1 cellular context compared by ENCODE assay signal in genomic region chr16:29899516-29900101, GRCh38.
TF ChIP-seq lines count a peak whose summit lies in the region.

Gene SEZ6L2, minus strand, starts transcription at chr16:29899550. Its CDS starts 531 bp downstream, at chr16:29899019.

TF ChIP-seq in HepG2, 621 proteins besides CTCF, POLR2A, EP300 and RAD21 (continued from another document and continues in another):
- TF ChIP-seq RERE (CRISPR knock-in tag; IDR thresholded peaks at IDR 0.05; ENCODE audit: low read depth): no peak
- no peak for TF ChIP-seq ZNF260 (CRISPR knock-in tag; IDR thresholded peaks at IDR 0.05; ENCODE audit: borderline replicate concordance, low read depth)
- TF ChIP-seq ZNF580 (CRISPR knock-in tag; IDR thresholded peaks at IDR 0.05; ENCODE audit: borderline replicate concordance, low read depth): peak; percentile 79
- no peak for TF ChIP-seq AGO1 (IDR thresholded peaks at IDR 0.05; ENCODE audit: low read depth, low read length, poor library complexity, severe bottlenecking)
- no peak for TF ChIP-seq CBX1 (IDR thresholded peaks at IDR 0.05; ENCODE audit: low read depth)
- TF ChIP-seq, protein P1, sequence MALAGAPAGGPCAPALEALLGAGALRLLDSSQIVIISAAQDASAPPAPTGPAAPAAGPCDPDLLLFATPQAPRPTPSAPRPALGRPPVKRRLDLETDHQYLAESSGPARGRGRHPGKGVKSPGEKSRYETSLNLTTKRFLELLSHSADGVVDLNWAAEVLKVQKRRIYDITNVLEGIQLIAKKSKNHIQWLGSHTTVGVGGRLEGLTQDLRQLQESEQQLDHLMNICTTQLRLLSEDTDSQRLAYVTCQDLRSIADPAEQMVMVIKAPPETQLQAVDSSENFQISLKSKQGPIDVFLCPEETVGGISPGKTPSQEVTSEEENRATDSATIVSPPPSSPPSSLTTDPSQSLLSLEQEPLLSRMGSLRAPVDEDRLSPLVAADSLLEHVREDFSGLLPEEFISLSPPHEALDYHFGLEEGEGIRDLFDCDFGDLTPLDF (CRISPR knock-in tag; IDR thresholded peaks at IDR 0.05): no peak; the same call in 1 of the 2 replicates
- TF ChIP-seq, protein P2, sequence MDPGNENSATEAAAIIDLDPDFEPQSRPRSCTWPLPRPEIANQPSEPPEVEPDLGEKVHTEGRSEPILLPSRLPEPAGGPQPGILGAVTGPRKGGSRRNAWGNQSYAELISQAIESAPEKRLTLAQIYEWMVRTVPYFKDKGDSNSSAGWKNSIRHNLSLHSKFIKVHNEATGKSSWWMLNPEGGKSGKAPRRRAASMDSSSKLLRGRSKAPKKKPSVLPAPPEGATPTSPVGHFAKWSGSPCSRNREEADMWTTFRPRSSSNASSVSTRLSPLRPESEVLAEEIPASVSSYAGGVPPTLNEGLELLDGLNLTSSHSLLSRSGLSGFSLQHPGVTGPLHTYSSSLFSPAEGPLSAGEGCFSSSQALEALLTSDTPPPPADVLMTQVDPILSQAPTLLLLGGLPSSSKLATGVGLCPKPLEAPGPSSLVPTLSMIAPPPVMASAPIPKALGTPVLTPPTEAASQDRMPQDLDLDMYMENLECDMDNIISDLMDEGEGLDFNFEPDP (CRISPR knock-in tag; conservative IDR thresholded peaks at IDR 0.05): 0 out of 2 replicates have a peak, but pooled peaks have one; percentile 93
- TF ChIP-seq, protein P3, sequence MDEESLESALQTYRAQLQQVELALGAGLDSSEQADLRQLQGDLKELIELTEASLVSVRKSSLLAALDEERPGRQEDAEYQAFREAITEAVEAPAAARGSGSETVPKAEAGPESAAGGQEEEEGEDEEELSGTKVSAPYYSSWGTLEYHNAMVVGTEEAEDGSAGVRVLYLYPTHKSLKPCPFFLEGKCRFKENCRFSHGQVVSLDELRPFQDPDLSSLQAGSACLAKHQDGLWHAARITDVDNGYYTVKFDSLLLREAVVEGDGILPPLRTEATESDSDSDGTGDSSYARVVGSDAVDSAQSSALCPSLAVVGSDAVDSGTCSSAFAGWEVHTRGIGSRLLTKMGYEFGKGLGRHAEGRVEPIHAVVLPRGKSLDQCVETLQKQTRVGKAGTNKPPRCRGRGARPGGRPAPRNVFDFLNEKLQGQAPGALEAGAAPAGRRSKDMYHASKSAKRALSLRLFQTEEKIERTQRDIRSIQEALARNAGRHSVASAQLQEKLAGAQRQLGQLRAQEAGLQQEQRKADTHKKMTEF (CRISPR knock-in tag; IDR thresholded peaks at IDR 0.05): peak; percentile 92
- 0 out of 2 replicates have a peak, but pooled peaks have one; percentile 10 for TF ChIP-seq HDAC2 (CRISPR knock-in tag; IDR thresholded peaks at IDR 0.05)
- peak; percentile 53; the same call in 1 of the 2 replicates for TF ChIP-seq ZNF350 (CRISPR knock-in tag; IDR thresholded peaks at IDR 0.05; ENCODE audit: borderline replicate concordance, low read depth)
- peak; percentile 94; the same call in 1 of the 2 replicates for TF ChIP-seq KLF15 (CRISPR knock-in tag; IDR thresholded peaks at IDR 0.05; ENCODE audit: borderline replicate concordance)
- TF ChIP-seq, protein P4, sequence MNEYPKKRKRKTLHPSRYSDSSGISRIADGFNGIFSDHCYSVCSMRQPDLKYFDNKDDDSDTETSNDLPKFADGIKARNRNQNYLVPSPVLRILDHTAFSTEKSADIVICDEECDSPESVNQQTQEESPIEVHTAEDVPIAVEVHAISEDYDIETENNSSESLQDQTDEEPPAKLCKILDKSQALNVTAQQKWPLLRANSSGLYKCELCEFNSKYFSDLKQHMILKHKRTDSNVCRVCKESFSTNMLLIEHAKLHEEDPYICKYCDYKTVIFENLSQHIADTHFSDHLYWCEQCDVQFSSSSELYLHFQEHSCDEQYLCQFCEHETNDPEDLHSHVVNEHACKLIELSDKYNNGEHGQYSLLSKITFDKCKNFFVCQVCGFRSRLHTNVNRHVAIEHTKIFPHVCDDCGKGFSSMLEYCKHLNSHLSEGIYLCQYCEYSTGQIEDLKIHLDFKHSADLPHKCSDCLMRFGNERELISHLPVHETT (CRISPR knock-in tag; conservative IDR thresholded peaks at IDR 0.05): no peak; the same call in 1 of the 2 replicates
- no peak for TF ChIP-seq ZNF17 (CRISPR knock-in tag; IDR thresholded peaks at IDR 0.05)
- TF ChIP-seq, protein P5, sequence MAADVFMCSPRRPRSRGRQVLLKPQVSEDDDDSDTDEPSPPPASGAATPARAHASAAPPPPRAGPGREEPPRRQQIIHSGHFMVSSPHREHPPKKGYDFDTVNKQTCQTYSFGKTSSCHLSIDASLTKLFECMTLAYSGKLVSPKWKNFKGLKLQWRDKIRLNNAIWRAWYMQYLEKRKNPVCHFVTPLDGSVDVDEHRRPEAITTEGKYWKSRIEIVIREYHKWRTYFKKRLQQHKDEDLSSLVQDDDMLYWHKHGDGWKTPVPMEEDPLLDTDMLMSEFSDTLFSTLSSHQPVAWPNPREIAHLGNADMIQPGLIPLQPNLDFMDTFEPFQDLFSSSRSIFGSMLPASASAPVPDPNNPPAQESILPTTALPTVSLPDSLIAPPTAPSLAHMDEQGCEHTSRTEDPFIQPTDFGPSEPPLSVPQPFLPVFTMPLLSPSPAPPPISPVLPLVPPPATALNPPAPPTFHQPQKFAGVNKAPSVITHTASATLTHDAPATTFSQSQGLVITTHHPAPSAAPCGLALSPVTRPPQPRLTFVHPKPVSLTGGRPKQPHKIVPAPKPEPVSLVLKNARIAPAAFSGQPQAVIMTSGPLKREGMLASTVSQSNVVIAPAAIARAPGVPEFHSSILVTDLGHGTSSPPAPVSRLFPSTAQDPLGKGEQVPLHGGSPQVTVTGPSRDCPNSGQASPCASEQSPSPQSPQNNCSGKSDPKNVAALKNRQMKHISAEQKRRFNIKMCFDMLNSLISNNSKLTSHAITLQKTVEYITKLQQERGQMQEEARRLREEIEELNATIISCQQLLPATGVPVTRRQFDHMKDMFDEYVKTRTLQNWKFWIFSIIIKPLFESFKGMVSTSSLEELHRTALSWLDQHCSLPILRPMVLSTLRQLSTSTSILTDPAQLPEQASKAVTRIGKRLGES (CRISPR knock-in tag; IDR thresholded peaks at IDR 0.05; ENCODE audit: borderline replicate concordance): peak; percentile 92
- TF ChIP-seq HMG20B (CRISPR knock-in tag; conservative IDR thresholded peaks at IDR 0.05): peak; percentile 31; the same call in 1 of the 2 replicates
- TF ChIP-seq, protein P6, sequence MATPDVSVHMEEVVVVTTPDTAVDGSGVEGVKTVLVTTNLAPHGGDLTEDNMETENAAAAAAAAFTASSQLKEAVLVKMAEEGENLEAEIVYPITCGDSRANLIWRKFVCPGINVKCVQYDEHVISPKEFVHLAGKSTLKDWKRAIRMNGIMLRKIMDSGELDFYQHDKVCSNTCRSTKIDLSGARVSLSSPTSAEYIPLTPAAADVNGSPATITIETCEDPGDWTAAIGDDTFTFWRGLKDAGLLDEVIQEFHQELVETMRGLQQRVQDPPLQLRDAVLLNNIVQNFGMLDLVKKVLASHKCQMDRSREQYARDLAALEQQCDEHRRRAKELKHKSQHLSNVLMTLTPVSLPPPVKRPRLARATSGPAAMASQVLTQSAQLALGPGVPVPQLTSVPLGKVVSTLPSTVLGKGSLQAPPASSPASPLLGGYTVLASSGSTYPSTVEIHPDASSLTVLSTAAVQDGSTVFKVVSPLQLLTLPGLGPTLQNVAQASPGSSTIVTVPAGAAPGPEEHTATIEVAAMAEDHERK (CRISPR knock-in tag; IDR thresholded peaks at IDR 0.05; ENCODE audit: low read depth): no peak
- TF ChIP-seq ZNF773 (CRISPR knock-in tag; IDR thresholded peaks at IDR 0.05; ENCODE audit: borderline replicate concordance): 0 out of 2 replicates have a peak, but pooled peaks have one; percentile 98
- peak; percentile 74; the same call in 1 of the 2 replicates for TF ChIP-seq PCBP1 (IDR thresholded peaks at IDR 0.05; ENCODE audit: borderline replicate concordance, low read depth, low read length)
- 0 out of 2 replicates have a peak, but pooled peaks have one; percentile 41 for TF ChIP-seq ZNF10 (CRISPR knock-in tag; IDR thresholded peaks at IDR 0.05; ENCODE audit: borderline replicate concordance, low read depth)
- TF ChIP-seq HMG20A (CRISPR knock-in tag; IDR thresholded peaks at IDR 0.05; ENCODE audit: borderline replicate concordance): no peak; the same call in 1 of the 2 replicates
- TF ChIP-seq JUNB (CRISPR knock-in tag; IDR thresholded peaks at IDR 0.05; ENCODE audit: borderline replicate concordance): peak; percentile 71; the same call in 1 of the 2 replicates
- TF ChIP-seq ZNF598 (CRISPR knock-in tag; IDR thresholded peaks at IDR 0.05; ENCODE audit: borderline replicate concordance): no peak
- TF ChIP-seq ZFP1 (CRISPR knock-in tag; IDR thresholded peaks at IDR 0.05): peak; percentile 69; the same call in 1 of the 2 replicates
- no peak for TF ChIP-seq PRPF4 (IDR thresholded peaks at IDR 0.05; ENCODE audit: low read depth, low read length, poor library complexity, severe bottlenecking)
- TF ChIP-seq, protein P7, sequence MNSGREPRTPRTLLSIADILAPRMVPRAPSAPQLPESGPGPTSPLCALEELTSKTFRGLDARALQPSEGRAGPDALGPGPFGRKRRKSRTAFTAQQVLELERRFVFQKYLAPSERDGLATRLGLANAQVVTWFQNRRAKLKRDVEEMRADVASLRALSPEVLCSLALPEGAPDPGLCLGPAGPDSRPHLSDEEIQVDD (CRISPR knock-in tag; IDR thresholded peaks at IDR 0.05; ENCODE audit: borderline replicate concordance): no peak
- 0 out of 2 replicates have a peak, but pooled peaks have one; percentile 81 for TF ChIP-seq NFATC3 (CRISPR knock-in tag; IDR thresholded peaks at IDR 0.05)
- TF ChIP-seq BRD4 (CRISPR knock-in tag; IDR thresholded peaks at IDR 0.05): no peak
- peak; percentile 61; the same call in 1 of the 2 replicates for TF ChIP-seq YEATS2 (CRISPR knock-in tag; IDR thresholded peaks at IDR 0.05; ENCODE audit: borderline replicate concordance)
- TF ChIP-seq NFAT5 (CRISPR knock-in tag; IDR thresholded peaks at IDR 0.05): peak; percentile 98
- no peak for TF ChIP-seq NONO (IDR thresholded peaks at IDR 0.05)
- TF ChIP-seq NONO (CRISPR knock-in tag; conservative IDR thresholded peaks at IDR 0.05): no peak
- no peak for TF ChIP-seq ZZZ3 (CRISPR knock-in tag; IDR thresholded peaks at IDR 0.05; ENCODE audit: borderline replicate concordance)
- 0 out of 2 replicates have a peak, but pooled peaks have one; percentile 68 for TF ChIP-seq PHF21A (CRISPR knock-in tag; IDR thresholded peaks at IDR 0.05)
- TF ChIP-seq ZNF30 (CRISPR knock-in tag; IDR thresholded peaks at IDR 0.05): peak; percentile 90; the same call in 1 of the 2 replicates
